7 cellular contexts compared by ENCODE assay signal in the genomic region with DNA sequence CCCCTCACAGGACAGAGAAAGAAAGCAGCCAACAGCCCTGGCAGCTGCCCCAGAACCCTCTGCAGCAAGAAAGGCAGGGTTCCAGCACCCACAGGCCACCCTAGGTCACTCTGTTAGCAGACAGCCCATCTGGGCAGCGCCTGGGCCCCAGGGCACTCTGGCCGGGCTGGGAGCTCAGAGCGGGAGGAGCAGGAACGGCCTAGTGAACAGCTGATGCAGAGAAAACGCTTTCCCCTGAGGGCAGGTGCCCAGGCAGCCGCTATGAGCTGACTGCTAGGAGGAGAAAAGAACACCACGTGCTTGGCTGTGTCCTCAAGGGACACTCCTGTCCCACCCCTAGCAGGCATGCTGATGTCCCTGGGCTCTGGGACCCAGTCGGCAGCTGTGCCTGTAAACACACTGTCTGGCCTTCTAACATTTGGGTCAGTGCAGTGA. TPM values are rescaled to one million over a fixed set of nuclear protein-coding genes. Genes with fewer than 3 reads are reported as not detected.
DNase-seq lines count a peak whose midpoint lies in the region; ATAC-seq and TF ChIP-seq lines count a peak whose summit lies in the region.

No MANE protein-coding gene starts in this region.

- TF ChIP-seq CTCF in GM23338 (conservative IDR thresholded peaks at IDR 0.05; ENCODE audit: low read depth in 2 of 2), result no peak

- no peak overlapping the region for H3K27ac ChIP-seq in GM23338 (ENCODE audit: low read depth)

- peaks cover 51% of the 10 kb centered on the region for H3K4me1 ChIP-seq in skeletal muscle satellite cell (ENCODE audit: control insufficient read depth, insufficient read depth, low read length)
- no peaks in the 10 kb centered on the region; the same call in 1 of the 2 replicates for H3K4me1 ChIP-seq in GM23338 (ENCODE audit: insufficient read depth)

- intact Hi-C loops in Right ventricle myocardium superior (cut with DNase I), result no loop called here

- H3K9me2 ChIP-seq in GM23338 (ENCODE audit: insufficient read depth), result no peaks in the 10 kb centered on the region

- peaks cover 25% of the 10 kb centered on the region for H3K27me3 Mint-ChIP-seq in GM23338 (ENCODE audit: insufficient read depth, low read depth, poor library complexity)

- H3K27me3 ChIP-seq in skeletal muscle satellite cell (ENCODE audit: control insufficient read depth, insufficient read depth, low read length) (peaks cover 6% of the 10 kb centered on the region), GM23338 (ENCODE audit: insufficient read depth) (peaks cover 20% of the 10 kb centered on the region; the same call in 1 of the 2 replicates)

- H3K4me2 ChIP-seq in skeletal muscle satellite cell (ENCODE audit: low read length) (peak overlapping the region; percentile 45), GM23338 (no peak overlapping the region)

- no peak overlapping the region for H2AFZ ChIP-seq in GM23338

- no peaks in the 10 kb centered on the region for H3K9me3 ChIP-seq in skeletal muscle satellite cell (replicated peaks; ENCODE audit: low read length)

- H3K4me3 ChIP-seq in skeletal muscle satellite cell (ENCODE audit: low read length) (no peak overlapping the region), GM23338 (no peak overlapping the region)

- H3F3A ChIP-seq in GM23338 (replicated peaks; ENCODE audit: low read depth), result 0 out of 2 replicates have a peak, but pooled peaks cover 2% of the 10 kb centered on the region

- H3K36me3 ChIP-seq in skeletal muscle satellite cell (ENCODE audit: insufficient read depth, low read length), result peaks cover 5% of the 10 kb centered on the region
- H3K36me3 ChIP-seq in GM23338 (ENCODE audit: insufficient read depth), result no peaks in the 10 kb centered on the region

- H3K4me3 Mint-ChIP-seq in GM23338, result no peak overlapping the region

- peaks cover 1% of the 10 kb centered on the region; the same call in 1 of the 3 replicates for H3K36me3 Mint-ChIP-seq in GM23338 (ENCODE audit: low read depth)

- peaks cover 10% of the 10 kb centered on the region for H3K4me1 Mint-ChIP-seq in GM23338

- no peak overlapping the region for H3K9ac ChIP-seq in skeletal muscle satellite cell (ENCODE audit: low read depth, low read length)

- no peaks in the 10 kb centered on the region; the same call in 1 of the 2 replicates for H4K20me1 ChIP-seq in GM23338 (replicated peaks; ENCODE audit: insufficient read depth)

- H3K79me2 ChIP-seq in GM23338 (replicated peaks; ENCODE audit: insufficient read depth), result no peaks in the 10 kb centered on the region

- peak; percentile 68 for ATAC-seq in Right ventricle myocardium superior (ENCODE audit: poor library complexity)
- no peak for ATAC-seq in GM23338
- no peak for ATAC-seq in GM21576 (IDR thresholded peaks at IDR 0.05; ENCODE audit: unreplicated experiment)

- no peaks in the 10 kb centered on the region for H3K9me3 Mint-ChIP-seq in GM23338

- H3K27ac Mint-ChIP-seq in GM23338, result no peak overlapping the region

- DNase-seq in H4 (ENCODE audit: low spot score) (peak; percentile 52), SHP77 treated with DMSO at 0.1 percent for 48 hours (lab: John Stamatoyannopoulos, UW) (peak; percentile 27), Right ventricle myocardium superior (peak; percentile 82), GM23338 (ENCODE audit: low spot score) (no peak), SKM-1 treated with dmso at 0.1 percent for 144 hours (lab: John Stamatoyannopoulos, UW; ENCODE audit: unreplicated experiment) (no peak)

TF ChIP-seq in GM23338, 12 proteins besides CTCF, POLR2A, EP300 and RAD21 (continues in another document):
- TF ChIP-seq STAT1 (IDR thresholded peaks at IDR 0.05; ENCODE audit: unreplicated experiment) (no peak), POLR2AphosphoS5 (IDR thresholded peaks at IDR 0.05; ENCODE audit: low read depth) (no peak), CREB1 (CRISPR knock-in tag; IDR thresholded peaks at IDR 0.05; ENCODE audit: low read depth) (no peak), EZH2phosphoT487 (IDR thresholded peaks at IDR 0.05; ENCODE audit: unreplicated experiment) (no peak), EZH2 (IDR thresholded peaks at IDR 0.05; ENCODE audit: low read depth, unreplicated experiment) (no peak), JUNB (IDR thresholded peaks at IDR 0.05; ENCODE audit: unreplicated experiment) (no peak), ZNF114 (CRISPR knock-in tag; IDR thresholded peaks at IDR 0.05) (no peak), ZNF331 (CRISPR knock-in tag; IDR thresholded peaks at IDR 0.05; ENCODE audit: low read depth) (no peak)
- TF ChIP-seq, protein P1, sequence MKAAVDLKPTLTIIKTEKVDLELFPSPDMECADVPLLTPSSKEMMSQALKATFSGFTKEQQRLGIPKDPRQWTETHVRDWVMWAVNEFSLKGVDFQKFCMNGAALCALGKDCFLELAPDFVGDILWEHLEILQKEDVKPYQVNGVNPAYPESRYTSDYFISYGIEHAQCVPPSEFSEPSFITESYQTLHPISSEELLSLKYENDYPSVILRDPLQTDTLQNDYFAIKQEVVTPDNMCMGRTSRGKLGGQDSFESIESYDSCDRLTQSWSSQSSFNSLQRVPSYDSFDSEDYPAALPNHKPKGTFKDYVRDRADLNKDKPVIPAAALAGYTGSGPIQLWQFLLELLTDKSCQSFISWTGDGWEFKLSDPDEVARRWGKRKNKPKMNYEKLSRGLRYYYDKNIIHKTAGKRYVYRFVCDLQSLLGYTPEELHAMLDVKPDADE (IDR thresholded peaks at IDR 0.05), result no peak
- TF ChIP-seq, protein P2, sequence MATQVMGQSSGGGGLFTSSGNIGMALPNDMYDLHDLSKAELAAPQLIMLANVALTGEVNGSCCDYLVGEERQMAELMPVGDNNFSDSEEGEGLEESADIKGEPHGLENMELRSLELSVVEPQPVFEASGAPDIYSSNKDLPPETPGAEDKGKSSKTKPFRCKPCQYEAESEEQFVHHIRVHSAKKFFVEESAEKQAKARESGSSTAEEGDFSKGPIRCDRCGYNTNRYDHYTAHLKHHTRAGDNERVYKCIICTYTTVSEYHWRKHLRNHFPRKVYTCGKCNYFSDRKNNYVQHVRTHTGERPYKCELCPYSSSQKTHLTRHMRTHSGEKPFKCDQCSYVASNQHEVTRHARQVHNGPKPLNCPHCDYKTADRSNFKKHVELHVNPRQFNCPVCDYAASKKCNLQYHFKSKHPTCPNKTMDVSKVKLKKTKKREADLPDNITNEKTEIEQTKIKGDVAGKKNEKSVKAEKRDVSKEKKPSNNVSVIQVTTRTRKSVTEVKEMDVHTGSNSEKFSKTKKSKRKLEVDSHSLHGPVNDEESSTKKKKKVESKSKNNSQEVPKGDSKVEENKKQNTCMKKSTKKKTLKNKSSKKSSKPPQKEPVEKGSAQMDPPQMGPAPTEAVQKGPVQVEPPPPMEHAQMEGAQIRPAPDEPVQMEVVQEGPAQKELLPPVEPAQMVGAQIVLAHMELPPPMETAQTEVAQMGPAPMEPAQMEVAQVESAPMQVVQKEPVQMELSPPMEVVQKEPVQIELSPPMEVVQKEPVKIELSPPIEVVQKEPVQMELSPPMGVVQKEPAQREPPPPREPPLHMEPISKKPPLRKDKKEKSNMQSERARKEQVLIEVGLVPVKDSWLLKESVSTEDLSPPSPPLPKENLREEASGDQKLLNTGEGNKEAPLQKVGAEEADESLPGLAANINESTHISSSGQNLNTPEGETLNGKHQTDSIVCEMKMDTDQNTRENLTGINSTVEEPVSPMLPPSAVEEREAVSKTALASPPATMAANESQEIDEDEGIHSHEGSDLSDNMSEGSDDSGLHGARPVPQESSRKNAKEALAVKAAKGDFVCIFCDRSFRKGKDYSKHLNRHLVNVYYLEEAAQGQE (IDR thresholded peaks at IDR 0.05; ENCODE audit: unreplicated experiment), result no peak

RNA-seq across cellular contexts. Expression of a gene that starts 6.6 kb away (rescaled TPM):
- total RNA-seq in H4 (2014; rRNA removed; shearing (Covaris generic)), result 11.9 and 12.6 TPM in 2 replicates
- 33.1 TPM for total RNA-seq in Right ventricle myocardium superior
- 15.0 and 18.1 TPM in 2 replicates for total RNA-seq in skeletal muscle satellite cell (2012; rRNA removed)
- 15.5 and 20.3 TPM in 2 replicates for total RNA-seq in GM23338 (2014; rRNA removed; shearing (Covaris generic))
- 6.1 and 8.6 TPM in 2 replicates for polyA plus RNA-seq in GM23338 (2016; fragmentation: Nextera tagmentation; extraction: Ambion mirVana)

RNA-seq across cellular contexts. Expression of a gene that starts 49.2 kb away (rescaled TPM):
- not detected in 2 replicates for total RNA-seq in H4 (2014; rRNA removed; shearing (Covaris generic))
- total RNA-seq in Right ventricle myocardium superior, result 6.4 TPM
- under 0.01 and 1.3 TPM in 2 replicates for total RNA-seq in skeletal muscle satellite cell (2012; rRNA removed)
- 15.7 and 22.4 TPM in 2 replicates for total RNA-seq in GM23338 (2014; rRNA removed; shearing (Covaris generic))
- 3.7 and 4.9 TPM in 2 replicates for polyA plus RNA-seq in GM23338 (2016; fragmentation: Nextera tagmentation; extraction: Ambion mirVana)

RNA-seq across cellular contexts. Expression of a gene that starts 52.7 kb away (rescaled TPM):
- 0.06 and 0.14 TPM in 2 replicates for total RNA-seq in H4 (2014; rRNA removed; shearing (Covaris generic))
- total RNA-seq in Right ventricle myocardium superior, result 7.3 TPM
- under 0.01 and 0.25 TPM in 2 replicates for total RNA-seq in skeletal muscle satellite cell (2012; rRNA removed)
- total RNA-seq in GM23338 (2014; rRNA removed; shearing (Covaris generic)), result 1.0 and 2.3 TPM in 2 replicates
- 0.26 and 0.27 TPM in 2 replicates for polyA plus RNA-seq in GM23338 (2016; fragmentation: Nextera tagmentation; extraction: Ambion mirVana)

Comparison
In these comparisons a context has a peak if more than half of its experiments do, and no peak if none do; other contexts are left out.
1. DNase-seq: peak in H4 (single experiment), SHP77 treated with DMSO at 0.1 percent for 48 hours (single experiment) and Right ventricle myocardium superior (single experiment); none in GM23338 (single experiment) and SKM-1 treated with dmso at 0.1 percent for 144 hours (single experiment).